8 cellular contexts compared by ENCODE assay signal in the genomic region with DNA sequence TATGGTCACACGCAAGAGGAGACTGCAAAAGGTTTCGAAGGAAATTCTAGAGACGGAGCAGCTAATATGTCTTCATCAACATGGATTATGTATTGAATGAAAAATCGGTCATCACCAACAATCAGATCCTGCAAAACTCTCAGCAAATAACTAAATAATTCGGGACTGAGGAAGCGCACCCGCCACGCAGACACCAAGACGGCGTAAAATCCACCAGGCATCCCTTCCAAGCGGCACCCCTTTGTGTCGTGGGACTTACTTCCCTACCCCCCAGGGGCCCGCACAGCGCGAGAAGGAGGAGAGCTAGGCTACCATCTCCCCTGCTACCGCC. TPM values are rescaled to one million over a fixed set of nuclear protein-coding genes. Genes with fewer than 3 reads are reported as not detected.
DNase-seq lines count a peak whose midpoint lies in the region; ATAC-seq and TF ChIP-seq lines count a peak whose summit lies in the region.

No MANE protein-coding gene starts in this region.

- H3K27ac Mint-ChIP-seq in progenitor cell of endocrine pancreas, result peak overlapping the region; percentile 96

- no peaks in the 10 kb centered on the region for H3K27me3 ChIP-seq in gastroesophageal sphincter

- H3K36me3 Mint-ChIP-seq in progenitor cell of endocrine pancreas (ENCODE audit: insufficient read depth), result no peaks in the 10 kb centered on the region

- WGBS in gastroesophageal sphincter (ENCODE audit: low coverage in 1 of 2), 2 donors, result 0% methylated on average over 4 of the region's 16 CpGs; no CpG with 5 or more reads in 1 of the 2 donors

- no peak for TF ChIP-seq POLR2A in gastroesophageal sphincter (IDR thresholded peaks at IDR 0.05)

- no peak for TF ChIP-seq CTCF in gastroesophageal sphincter (IDR thresholded peaks at IDR 0.05)
- TF ChIP-seq CTCF in progenitor cell of endocrine pancreas (IDR thresholded peaks at IDR 0.05; ENCODE audit: unreplicated experiment), result no peak

- peak; percentile 42 for DNase-seq in activated CD4-positive, alpha-beta T cell treated with anti-CD3 and anti-CD28 coated beads for 1 hour
- no peak for DNase-seq in activated CD4-positive, alpha-beta T cell treated with anti-CD3 and anti-CD28 coated beads for 4 hours
- DNase-seq in activated CD4-positive, CD25-positive, alpha-beta regulatory T cell treated with anti-CD3 and anti-CD28 coated beads, Interleukin-2, amount 50 U/mL, for 16 hours (ENCODE audit: low read depth, low spot score), result peak; percentile 25
- no peak for DNase-seq in progenitor cell of endocrine pancreas (ENCODE audit: low spot score, unreplicated experiment)
- DNase-seq in NCI-H2196 (lab: John Stamatoyannopoulos, UW; ENCODE audit: unreplicated experiment), result no peak
- no peak for DNase-seq in effector CD8-positive, alpha-beta T cell (lab: John Stamatoyannopoulos, UW)

- H3K27ac ChIP-seq in gastroesophageal sphincter, result peak overlapping the region; percentile 66 to 96 (median 90)

- H3K4me1 Mint-ChIP-seq in progenitor cell of endocrine pancreas (ENCODE audit: low read depth), result peaks cover 37% of the 10 kb centered on the region

- ATAC-seq in HG02981 (IDR thresholded peaks at IDR 0.05; ENCODE audit: unreplicated experiment) (peak; percentile 38), gastroesophageal sphincter (peak; percentile 17)

- peak overlapping the region; percentile 70 to 84 for H3K4me3 ChIP-seq in gastroesophageal sphincter

- H3K9me3 ChIP-seq in gastroesophageal sphincter, result no peaks in the 10 kb centered on the region

- TF ChIP-seq EP300 in gastroesophageal sphincter (IDR thresholded peaks at IDR 0.05), result no peak

- H3K9me3 Mint-ChIP-seq in progenitor cell of endocrine pancreas (ENCODE audit: low read depth), result no peaks in the 10 kb centered on the region

- no peaks in the 10 kb centered on the region for H3K36me3 ChIP-seq in gastroesophageal sphincter

- H3K4me3 Mint-ChIP-seq in progenitor cell of endocrine pancreas (ENCODE audit: low read depth), result peak overlapping the region; percentile 85

- H3K27me3 Mint-ChIP-seq in progenitor cell of endocrine pancreas, result no peaks in the 10 kb centered on the region

- peaks cover 0 to 59% (median 6%) of the 10 kb centered on the region in 3 donors for H3K4me1 ChIP-seq in gastroesophageal sphincter

RNA-seq across cellular contexts. Expression of a gene that starts 0.7 kb away (rescaled TPM):
- 1 to 10 TPM; 7.1 to 9.8 (median 9.1) TPM for total RNA-seq in gastroesophageal sphincter
- 24.9 and 25.0 TPM in 2 replicates for total RNA-seq in progenitor cell of endocrine pancreas

RNA-seq across cellular contexts. Expression of a gene that starts 1.0 kb away (rescaled TPM):
- total RNA-seq in gastroesophageal sphincter, result 1 to 10 TPM in 2 of 4 donors, under 1 TPM in 2; 0.45 to 3.2 (median 1.2) TPM
- 33.9 and 34.2 TPM in 2 replicates for total RNA-seq in progenitor cell of endocrine pancreas

RNA-seq across cellular contexts. Expression of a gene that starts 30.3 kb away (rescaled TPM):
- 100 to 1,000 TPM; 125 to 142 (median 132) TPM for total RNA-seq in gastroesophageal sphincter
- 29.9 and 30.7 TPM in 2 replicates for total RNA-seq in progenitor cell of endocrine pancreas

Comparison
In these comparisons a context has a peak if more than half of its experiments do, and no peak if none do; other contexts are left out.
1. DNase-seq: peak in activated CD4-positive, alpha-beta T cell treated with anti-CD3 and anti-CD28 coated beads for 1 hour (single experiment) and activated CD4-positive, CD25-positive, alpha-beta regulatory T cell treated with anti-CD3 and anti-CD28 coated beads, Interleukin-2, amount 50 U/mL, for 16 hours (single experiment); none in activated CD4-positive, alpha-beta T cell treated with anti-CD3 and anti-CD28 coated beads for 4 hours (0 of 2), progenitor cell of endocrine pancreas (single experiment), NCI-H2196 (single experiment) and effector CD8-positive, alpha-beta T cell (single experiment).